ENCODE assay signal across 26 cellular contexts in the genomic region with DNA sequence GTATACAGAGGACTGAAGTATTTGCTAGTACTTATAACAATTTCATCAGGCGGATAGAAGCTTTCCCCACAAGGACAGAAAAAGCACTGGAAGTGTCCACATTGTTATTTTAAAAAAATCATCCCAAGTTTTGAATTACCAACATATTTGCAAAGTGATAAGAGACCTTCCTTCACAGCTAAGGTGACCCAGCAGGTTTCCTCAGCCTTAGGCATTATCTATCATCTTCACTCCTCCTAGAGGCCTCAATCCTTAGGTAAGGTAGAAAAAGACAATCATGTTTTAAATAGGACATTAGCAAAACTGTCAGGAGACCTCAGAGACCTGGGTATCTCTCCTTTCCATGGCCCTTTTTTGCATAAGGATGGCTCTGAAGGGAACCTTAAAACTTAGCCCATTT.
"Had no signal": no experiment of that assay in that cellular context is flagged by ENCODE, and none has a peak within 500 bp of the region (broad histone marks: within the 10 kb centered on the region; RNA-seq: fewer than 3 reads in every experiment).

No MANE protein-coding gene starts in this region.

- H3K4me3 Mint-ChIP-seq: activated CD4-positive, alpha-beta memory T cell treated with anti-CD3 and anti-CD28 coated beads for 36 hours; activated CD4-positive, alpha-beta T cell treated with anti-CD3 and anti-CD28 coated beads for 36 hours; activated CD4-positive, alpha-beta T cell treated with anti-CD3 and anti-CD28 coated beads, Interleukin-2, amount 10 ng/mL, durations not matched to agents 24 days and 14 days; activated CD8-positive, alpha-beta memory T cell treated with anti-CD3 and anti-CD28 coated beads, Interleukin-2, amount 10 ng/mL, durations not matched to agents 7 days and 5 days; activated CD8-positive, alpha-beta T cell treated with anti-CD3 and anti-CD28 coated beads, Interleukin-2, amount 10 ng/mL, durations not matched to agents 7 days and 5 days; activated naive CD4-positive, alpha-beta T cell treated with anti-CD3 and anti-CD28 coated beads, Interleukin-2, amount 10 ng/mL, durations not matched to agents 7 days and 5 days; activated naive CD8-positive, alpha-beta T cell treated with anti-CD3 and anti-CD28 coated beads, Interleukin-2, amount 10 ng/mL, durations not matched to agents 7 days and 5 days had no signal

- ATAC-seq: activated CD4-positive, alpha-beta T cell treated with anti-CD3 and anti-CD28 coated beads for 36 hours; activated CD8-positive, alpha-beta memory T cell treated with anti-CD3 and anti-CD28 coated beads, Interleukin-2, amount 10 ng/mL, durations not matched to agents 7 days and 5 days; activated CD8-positive, alpha-beta T cell treated with anti-CD3 and anti-CD28 coated beads, Interleukin-2, amount 10 ng/mL, durations not matched to agents 7 days and 5 days; activated naive CD4-positive, alpha-beta T cell treated with anti-CD3 and anti-CD28 coated beads, Interleukin-2, amount 50 U/mL, for 72 hours; esophagus mucosa had no signal

- H3K27ac ChIP-seq: ascending aorta, breast epithelium, cardiac muscle cell, colonic mucosa had no signal

- H3K27me3 ChIP-seq: ascending aorta, breast epithelium, cardiac muscle cell, colonic mucosa had no signal

- H3K4me3 ChIP-seq: ascending aorta, breast epithelium, cardiac muscle cell, colonic mucosa had no signal

- H3K27me3 Mint-ChIP-seq: activated CD4-positive, alpha-beta T cell treated with anti-CD3 and anti-CD28 coated beads for 36 hours had no signal

- DNase-seq: activated CD4-positive, alpha-beta memory T cell treated with anti-CD3 and anti-CD28 coated beads for 36 hours; activated CD4-positive, alpha-beta T cell treated with anti-CD3 and anti-CD28 coated beads for 36 hours; activated CD4-positive, alpha-beta T cell treated with anti-CD3 and anti-CD28 coated beads, Interleukin-2, amount 10 ng/mL, durations not matched to agents 24 days and 14 days; activated CD4-positive, CD25-positive, alpha-beta regulatory T cell; activated CD4-positive, CD25-positive, alpha-beta regulatory T cell treated with anti-CD3 and anti-CD28 coated beads, Interleukin-2, amount 50 U/mL, for 72 hours; activated CD8-positive, alpha-beta memory T cell treated with anti-CD3 and anti-CD28 coated beads, Interleukin-2, amount 10 ng/mL, durations not matched to agents 7 days and 5 days; activated CD8-positive, alpha-beta memory T cell treated with anti-CD3 and anti-CD28 coated beads, Interleukin-2, amount 50 U/mL, for 4 hours; activated gamma-delta T cell; activated naive CD4-positive, alpha-beta T cell; activated naive CD4-positive, alpha-beta T cell treated with anti-CD3 and anti-CD28 coated beads, Interleukin-2, amount 10 ng/mL, durations not matched to agents 7 days and 5 days; activated naive CD8-positive, alpha-beta T cell treated with anti-CD3 and anti-CD28 coated beads, Interleukin-2, amount 10 ng/mL, durations not matched to agents 7 days and 5 days; activated T-cell treated with anti-CD3 and anti-CD28 coated beads, Interleukin-2, amount 50 U/mL, for 1 hour; activated T-cell treated with anti-CD3 and anti-CD28 coated beads, Interleukin-2, amount 50 U/mL, for 48 hours; central memory CD4-positive, alpha-beta T cell; cerebellar nuclear complex; colonic mucosa; effector CD8-positive, alpha-beta T cell; foreskin fibroblast; T-helper 2 cell had no signal

- H3K9me3 Mint-ChIP-seq: activated CD4-positive, alpha-beta memory T cell treated with anti-CD3 and anti-CD28 coated beads for 36 hours; activated naive CD4-positive, alpha-beta T cell treated with anti-CD3 and anti-CD28 coated beads, Interleukin-2, amount 10 ng/mL, durations not matched to agents 7 days and 5 days; activated naive CD8-positive, alpha-beta T cell treated with anti-CD3 and anti-CD28 coated beads, Interleukin-2, amount 10 ng/mL, durations not matched to agents 7 days and 5 days had no signal

- H3K4me1 ChIP-seq: breast epithelium had no signal

- H3K27ac Mint-ChIP-seq: activated CD4-positive, alpha-beta memory T cell treated with anti-CD3 and anti-CD28 coated beads for 36 hours; activated CD4-positive, alpha-beta T cell treated with anti-CD3 and anti-CD28 coated beads for 36 hours; activated CD4-positive, alpha-beta T cell treated with anti-CD3 and anti-CD28 coated beads, Interleukin-2, amount 10 ng/mL, durations not matched to agents 24 days and 14 days; activated CD8-positive, alpha-beta memory T cell treated with anti-CD3 and anti-CD28 coated beads, Interleukin-2, amount 10 ng/mL, durations not matched to agents 7 days and 5 days; activated CD8-positive, alpha-beta T cell treated with anti-CD3 and anti-CD28 coated beads, Interleukin-2, amount 10 ng/mL, durations not matched to agents 7 days and 5 days; activated naive CD4-positive, alpha-beta T cell treated with anti-CD3 and anti-CD28 coated beads, Interleukin-2, amount 10 ng/mL, durations not matched to agents 7 days and 5 days; activated naive CD4-positive, alpha-beta T cell treated with anti-CD3 and anti-CD28 coated beads, Interleukin-2, amount 50 U/mL, for 72 hours; activated naive CD8-positive, alpha-beta T cell treated with anti-CD3 and anti-CD28 coated beads, Interleukin-2, amount 10 ng/mL, durations not matched to agents 7 days and 5 days; brain had no signal

- H3K36me3 ChIP-seq: ascending aorta, breast epithelium, cardiac muscle cell, colonic mucosa had no signal

- H3K9me3 ChIP-seq: ascending aorta, breast epithelium, colonic mucosa had no signal

- H3K36me3 Mint-ChIP-seq: activated CD4-positive, alpha-beta memory T cell treated with anti-CD3 and anti-CD28 coated beads for 36 hours; activated CD8-positive, alpha-beta memory T cell treated with anti-CD3 and anti-CD28 coated beads, Interleukin-2, amount 10 ng/mL, durations not matched to agents 7 days and 5 days; activated naive CD4-positive, alpha-beta T cell treated with anti-CD3 and anti-CD28 coated beads, Interleukin-2, amount 10 ng/mL, durations not matched to agents 7 days and 5 days; activated naive CD8-positive, alpha-beta T cell treated with anti-CD3 and anti-CD28 coated beads, Interleukin-2, amount 10 ng/mL, durations not matched to agents 7 days and 5 days; brain had no signal
